8 cellular contexts compared by ENCODE assay signal in genomic region chrX:73562986-73563739, GRCh38. TPM values are rescaled to one million over a fixed set of nuclear protein-coding genes. Genes with fewer than 3 reads are reported as not detected.
DNase-seq lines count a peak whose midpoint lies in the region; ATAC-seq and TF ChIP-seq lines count a peak whose summit lies in the region.

Gene CHIC1 (plus strand): TSS chrX:73563197. CDS start chrX:73563285, 88 bp downstream.

- ATAC-seq in GM19468 (IDR thresholded peaks at IDR 0.05; ENCODE audit: extremely low read depth, unreplicated experiment): peak; percentile 19
- peak; percentile 75 for ATAC-seq in stimulated activated naive CD8-positive, alpha-beta T cell treated with anti-CD3 and anti-CD28 coated beads, Interleukin-15, Interleukin-2, amounts not matched to agents 100 U/mL and 50 U/mL, for 24 hours

- CTCF ChIA-PET in CD8-positive, alpha-beta memory T cell (lab: Charles Lee): no interaction called here

- no peak for TF ChIP-seq CTCF in Peyer's patch (IDR thresholded peaks at IDR 0.05)
- TF ChIP-seq CTCF in fibroblast of pulmonary artery (IDR thresholded peaks at IDR 0.05; ENCODE audit: low read length, missing control alignments): no peak
- TF ChIP-seq CTCF in neural cell (IDR thresholded peaks at IDR 0.05; ENCODE audit: poor library complexity, severe bottlenecking): no peak

- H3K4me1 Mint-ChIP-seq in CD8-positive, alpha-beta memory T cell: peaks cover 11 to 41% (median 25%) of the 10 kb centered on the region in 3 donors

- H3K27me3 Mint-ChIP-seq in CD8-positive, alpha-beta memory T cell: peaks cover 0 to 4% of the 10 kb centered on the region in 2 donors

- peak; percentile 56 to 84 (median 73) for DNase-seq in CD8-positive, alpha-beta memory T cell
- DNase-seq in HT1080 (ENCODE audit: low read depth): peak; percentile 74
- peak; percentile 59 to 84 (median 74) for DNase-seq in Peyer's patch
- DNase-seq in activated T-helper 9 cell treated with anti-CD3 and anti-CD28 coated beads, Interleukin-2, amount 50 U/mL, for 16 hours (ENCODE audit: low read depth): peak; percentile 49
- peak; percentile 76 for DNase-seq in fibroblast of pulmonary artery (ENCODE audit: low read depth)
- DNase-seq in stimulated activated naive CD8-positive, alpha-beta T cell treated with anti-CD3 and anti-CD28 coated beads, Interleukin-15, Interleukin-2, amounts not matched to agents 100 U/mL and 50 U/mL, for 24 hours: peak; percentile 60

- peak within 1 kb of the TSS; percentile 94 to 99 (median 95) for H3K4me3 Mint-ChIP-seq in CD8-positive, alpha-beta memory T cell

- H3K4me2 ChIP-seq in neural cell (ENCODE audit: low read length): peak within 1 kb of the TSS; percentile 48

- no peak for TF ChIP-seq RAD21 in neural cell (conservative IDR thresholded peaks at IDR 0.05)

- no peaks in the 10 kb centered on the region for H3K9me3 ChIP-seq in CD8-positive, alpha-beta memory T cell (ENCODE audit: low read length)
- no peaks in the 10 kb centered on the region for H3K9me3 ChIP-seq in Peyer's patch
- no peaks in the 10 kb centered on the region for H3K9me3 ChIP-seq in neural cell (ENCODE audit: low read length)

- no peaks in the 10 kb centered on the region for H3K9me2 ChIP-seq in neural cell (ENCODE audit: insufficient read depth, low read length)

- peak within 1 kb of the TSS; percentile 87 for H3K4me3 ChIP-seq in CD8-positive, alpha-beta memory T cell (ENCODE audit: low read length)
- H3K4me3 ChIP-seq in Peyer's patch (peak within 1 kb of the TSS; percentile 47 to 69 (median 58)), fibroblast of pulmonary artery (replicated peaks; ENCODE audit: low read depth, low read length) (peak within 1 kb of the TSS; percentile 77), neural cell (ENCODE audit: low read length) (peak within 1 kb of the TSS; percentile 75)

- no peak for TF ChIP-seq EP300 in neural cell (conservative IDR thresholded peaks at IDR 0.05; ENCODE audit: poor library complexity, severe bottlenecking)

- peak within 1 kb of the TSS; percentile 79 for H3K9ac ChIP-seq in neural cell (ENCODE audit: low read length)

- TF ChIP-seq POLR2A in Peyer's patch (IDR thresholded peaks at IDR 0.05): no peak

- POLR2A ChIA-PET in CD8-positive, alpha-beta memory T cell (lab: Charles Lee): no interaction called here

- H3K27ac Mint-ChIP-seq in CD8-positive, alpha-beta memory T cell: peak within 1 kb of the TSS in 7 of 8 donors; percentile 98 to 100 (median 98)

- H3K27me3 ChIP-seq in CD8-positive, alpha-beta memory T cell (ENCODE audit: insufficient read depth, low read length, poor library complexity, severe bottlenecking): no peaks in the 10 kb centered on the region
- no peaks in the 10 kb centered on the region for H3K27me3 ChIP-seq in Peyer's patch
- H3K27me3 ChIP-seq in neural cell (ENCODE audit: insufficient read depth, low read depth, low read length): no peaks in the 10 kb centered on the region

- H3K9me3 Mint-ChIP-seq in CD8-positive, alpha-beta memory T cell: no peaks in the 10 kb centered on the region

- peak within 1 kb of the TSS; percentile 65 for H2AFZ ChIP-seq in neural cell (ENCODE audit: low read depth, low read length)

- no peaks in the 10 kb centered on the region for H3F3A ChIP-seq in neural cell (ENCODE audit: insufficient read depth, low read length, poor library complexity, severe bottlenecking)

- H3K36me3 Mint-ChIP-seq in CD8-positive, alpha-beta memory T cell: peaks cover 0 to 8% (median 0%) of the 10 kb centered on the region in 3 donors

- peaks cover 9% of the 10 kb centered on the region for H3K4me1 ChIP-seq in CD8-positive, alpha-beta memory T cell (ENCODE audit: insufficient read depth, low read length)
- H3K4me1 ChIP-seq in Peyer's patch: no peaks in the 10 kb centered on the region

- peak within 1 kb of the TSS; percentile 73 for H3K27ac ChIP-seq in CD8-positive, alpha-beta memory T cell (ENCODE audit: low read depth, low read length)
- H3K27ac ChIP-seq in Peyer's patch (peak within 1 kb of the TSS; percentile 75 to 86 (median 80)), neural cell (ENCODE audit: low read length) (peak within 1 kb of the TSS; percentile 86)

- H4K20me1 ChIP-seq in neural cell (ENCODE audit: insufficient read depth): no peaks in the 10 kb centered on the region

- H3K79me2 ChIP-seq in neural cell (replicated peaks; ENCODE audit: insufficient read depth, low read length): peaks cover 13% of the 10 kb centered on the region

- no peaks in the 10 kb centered on the region for H3K36me3 ChIP-seq in CD8-positive, alpha-beta memory T cell (ENCODE audit: insufficient read depth, low read length)
- H3K36me3 ChIP-seq in Peyer's patch: no peaks in the 10 kb centered on the region
- no peaks in the 10 kb centered on the region for H3K36me3 ChIP-seq in neural cell (ENCODE audit: insufficient read depth, low read length)

TF ChIP-seq in neural cell, 6 proteins besides CTCF, POLR2A, EP300 and RAD21:
- TF ChIP-seq TAF1 (IDR thresholded peaks at IDR 0.05; ENCODE audit: low read depth): peak; percentile 80
- TF ChIP-seq, protein P1, sequence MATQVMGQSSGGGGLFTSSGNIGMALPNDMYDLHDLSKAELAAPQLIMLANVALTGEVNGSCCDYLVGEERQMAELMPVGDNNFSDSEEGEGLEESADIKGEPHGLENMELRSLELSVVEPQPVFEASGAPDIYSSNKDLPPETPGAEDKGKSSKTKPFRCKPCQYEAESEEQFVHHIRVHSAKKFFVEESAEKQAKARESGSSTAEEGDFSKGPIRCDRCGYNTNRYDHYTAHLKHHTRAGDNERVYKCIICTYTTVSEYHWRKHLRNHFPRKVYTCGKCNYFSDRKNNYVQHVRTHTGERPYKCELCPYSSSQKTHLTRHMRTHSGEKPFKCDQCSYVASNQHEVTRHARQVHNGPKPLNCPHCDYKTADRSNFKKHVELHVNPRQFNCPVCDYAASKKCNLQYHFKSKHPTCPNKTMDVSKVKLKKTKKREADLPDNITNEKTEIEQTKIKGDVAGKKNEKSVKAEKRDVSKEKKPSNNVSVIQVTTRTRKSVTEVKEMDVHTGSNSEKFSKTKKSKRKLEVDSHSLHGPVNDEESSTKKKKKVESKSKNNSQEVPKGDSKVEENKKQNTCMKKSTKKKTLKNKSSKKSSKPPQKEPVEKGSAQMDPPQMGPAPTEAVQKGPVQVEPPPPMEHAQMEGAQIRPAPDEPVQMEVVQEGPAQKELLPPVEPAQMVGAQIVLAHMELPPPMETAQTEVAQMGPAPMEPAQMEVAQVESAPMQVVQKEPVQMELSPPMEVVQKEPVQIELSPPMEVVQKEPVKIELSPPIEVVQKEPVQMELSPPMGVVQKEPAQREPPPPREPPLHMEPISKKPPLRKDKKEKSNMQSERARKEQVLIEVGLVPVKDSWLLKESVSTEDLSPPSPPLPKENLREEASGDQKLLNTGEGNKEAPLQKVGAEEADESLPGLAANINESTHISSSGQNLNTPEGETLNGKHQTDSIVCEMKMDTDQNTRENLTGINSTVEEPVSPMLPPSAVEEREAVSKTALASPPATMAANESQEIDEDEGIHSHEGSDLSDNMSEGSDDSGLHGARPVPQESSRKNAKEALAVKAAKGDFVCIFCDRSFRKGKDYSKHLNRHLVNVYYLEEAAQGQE (IDR thresholded peaks at IDR 0.05; ENCODE audit: borderline replicate concordance): peak; percentile 76
- TF ChIP-seq EZH2 (IDR thresholded peaks at IDR 0.05; ENCODE audit: borderline replicate concordance, insufficient read depth, low read length, poor library complexity, severe bottlenecking): no peak
- TF ChIP-seq SMC3 (conservative IDR thresholded peaks at IDR 0.05; ENCODE audit: poor library complexity): no peak
- TF ChIP-seq MXI1 (conservative IDR thresholded peaks at IDR 0.05; ENCODE audit: poor library complexity, severe bottlenecking): peak; percentile 52
- TF ChIP-seq POLR2AphosphoS5 (IDR thresholded peaks at IDR 0.05): peak; percentile 62

RNA-seq across cellular contexts. Expression of gene CHIC1, which starts in this region (rescaled TPM):
- total RNA-seq in CD8-positive, alpha-beta memory T cell: 1 to 10 TPM; 7.7 to 8.9 TPM
- polyA plus RNA-seq in CD8-positive, alpha-beta memory T cell: 2.5 TPM
- 6.5 and 9.9 TPM in 2 replicates for total RNA-seq in HT1080 (2014; rRNA removed; shearing (Covaris generic))
- 5.7 and 7.6 TPM in 2 replicates for polyA plus RNA-seq in HT1080 (2015; cell fraction: cytosol; rRNA removed)
- 10.4 and 11.6 TPM in 2 replicates for polyA plus RNA-seq in HT1080 (2015; cell fraction: nucleus; rRNA removed)
- 10 to 100 TPM in 1 of 4 donors, 1 to 10 TPM in 3; 5.0 to 14.5 (median 7.5) TPM for total RNA-seq in Peyer's patch
- 13.4 and 15.2 TPM in 2 replicates for polyA plus RNA-seq in neural cell
- 30.2 and 35.8 TPM in 2 replicates for polyA minus RNA-seq in neural cell

Comparison
In these comparisons a context has a peak if more than half of its experiments do, and no peak if none do; other contexts are left out.
1. Peak in every context shown above with its lines: DNase-seq, ATAC-seq, H3K4me3 ChIP-seq and H3K27ac ChIP-seq.